Comparison of ENCODE assay signal across 17 cellular contexts in genomic region chr3:186381424-186382216, GRCh38. TPM values are rescaled to one million over a fixed set of nuclear protein-coding genes. Genes with fewer than 3 reads are reported as not detected.
DNase-seq lines count a peak whose midpoint lies in the region; ATAC-seq, FAIRE-seq and TF ChIP-seq lines count a peak whose summit lies in the region.
"Had no signal": no experiment of that assay in that cellular context is flagged by ENCODE, and none has a peak within 500 bp of the region (broad histone marks: within the 10 kb centered on the region; RNA-seq: fewer than 3 reads in every experiment).

No MANE protein-coding gene starts in this region.

- WGBS in pancreas, 2 donors: 60 to 61% methylated on average over 10 of the region's 10 CpGs

- peaks cover 28% of the 10 kb centered on the region for H3K27me3 Mint-ChIP-seq in nephron progenitor cell (ENCODE audit: low read depth, poor library complexity)

- H3K36me3 Mint-ChIP-seq in nephron progenitor cell (ENCODE audit: low read depth): peaks cover 3% of the 10 kb centered on the region

- H3K4me3 Mint-ChIP-seq in nephron progenitor cell: no peak overlapping the region
- H3K4me3 Mint-ChIP-seq: naive thymus-derived CD8-positive, alpha-beta T cell had no signal

- H3K9me3 Mint-ChIP-seq in nephron progenitor cell: peaks cover 8% of the 10 kb centered on the region

- no peak overlapping the region for H3K4me3 ChIP-seq in coronary artery
- H3K4me3 ChIP-seq in pancreas: peak overlapping the region in 1 of 4 donors; percentile 7
- H3K4me3 ChIP-seq: esophagus squamous epithelium had no signal

- no peak for TF ChIP-seq CTCF in coronary artery (IDR thresholded peaks at IDR 0.05)
- TF ChIP-seq CTCF in pancreas (IDR thresholded peaks at IDR 0.05): no peak
- TF ChIP-seq CTCF in nephron progenitor cell (IDR thresholded peaks at IDR 0.05): no peak

- peak; percentile 17 for DNase-seq in NCI-H2107 treated with DMSO at 0.1 percent for 48 hours (lab: John Stamatoyannopoulos, UW; ENCODE audit: unreplicated experiment)
- DNase-seq in NCI-H2107 (lab: John Stamatoyannopoulos, UW): no peak
- DNase-seq in NCI-H2227 (lab: John Stamatoyannopoulos, UW; ENCODE audit: unreplicated experiment): peak; percentile 67
- DNase-seq in coronary artery (ENCODE audit: low spot score): peak; percentile 43
- DNase-seq in pancreas: no peak
- no peak for DNase-seq in OCI-M2 (lab: John Stamatoyannopoulos, UW; ENCODE audit: unreplicated experiment)
- DNase-seq in nephron progenitor cell: no peak
- no peak for DNase-seq in RCC 7860 (ENCODE audit: low spot score)
- DNase-seq: 8988T; cortex of kidney; esophagus squamous epithelium; naive thymus-derived CD8-positive, alpha-beta T cell; NCI-H2081; stimulated activated CD4-positive, alpha-beta T cell treated with anti-CD3 and anti-CD28 coated beads, Interleukin-1b, Interleukin-23, amount 100 ng/mL, for 48 hours; WERI-Rb-1 had no signal

- no peak overlapping the region for H3K27ac ChIP-seq in coronary artery
- peak overlapping the region in 1 of 4 donors; percentile 12 for H3K27ac ChIP-seq in pancreas
- H3K27ac ChIP-seq: WERI-Rb-1 had no signal

- H3K27ac Mint-ChIP-seq in nephron progenitor cell: no peak overlapping the region
- H3K27ac Mint-ChIP-seq: activated T-helper 2 cell treated with anti-CD3 and anti-CD28 coated beads, Interferon-gamma antibody, Interleukin-2, Interleukin-4, amounts not matched to agents 10 μg/mL and 5 μg/mL and 100 μg/mL, durations not matched to agents 14 hours and 24 hours and 36 hours; naive thymus-derived CD8-positive, alpha-beta T cell had no signal

- peaks cover 0 to 11% (median 4%) of the 10 kb centered on the region in 3 donors for H3K4me1 ChIP-seq in pancreas

- no peaks in the 10 kb centered on the region for H3K9me3 ChIP-seq in pancreas
- H3K9me3 ChIP-seq: esophagus squamous epithelium had no signal

- FAIRE-seq in pancreas (lab: Jason Lieb, UNC) (no peak), RCC 7860 (lab: Jason Lieb, UNC) (no peak)
- FAIRE-seq: GM19239 had no signal

- no peaks in the 10 kb centered on the region for H3K36me3 ChIP-seq in pancreas
- H3K36me3 ChIP-seq: esophagus squamous epithelium, WERI-Rb-1 had no signal

- H3K27me3 ChIP-seq in pancreas: no peaks in the 10 kb centered on the region

- ATAC-seq in pancreas: peak; percentile 39 to 53 (median 44)
- ATAC-seq: naive thymus-derived CD8-positive, alpha-beta T cell had no signal

- peaks cover 15% of the 10 kb centered on the region for H3K4me1 Mint-ChIP-seq in nephron progenitor cell
- H3K4me1 Mint-ChIP-seq: naive thymus-derived CD8-positive, alpha-beta T cell had no signal

- intact Hi-C loops in pancreas (cut with DNase I): no loop called here

RNA-seq across cellular contexts. Expression of gene DGKG, which starts 19.6 kb away (rescaled TPM):
- total RNA-seq in pancreas: 1 to 10 TPM in 1 of 6 donors, under 1 TPM in 5; 0.16 to 2.0 (median 0.88) TPM
- 1 to 10 TPM in 1 of 2 donors, under 1 TPM in 1; 0.65 to 1.6 TPM for polyA plus RNA-seq in pancreas
- polyA plus RNA-seq: naive thymus-derived CD8-positive, alpha-beta T cell had no signal

Comparison
In these comparisons a context has a peak if more than half of its experiments do, and no peak if none do; other contexts are left out.
1. DNase-seq: peak in NCI-H2107 treated with DMSO at 0.1 percent for 48 hours (single experiment), NCI-H2227 (single experiment) and coronary artery (single experiment); none in NCI-H2107 (single experiment), pancreas (0 of 6), OCI-M2 (single experiment), nephron progenitor cell (single experiment) and RCC 7860 (single experiment).